8 cellular contexts compared by ENCODE assay signal in genomic region chr6:47733879-47734558, GRCh38. TPM values are rescaled to one million over a fixed set of nuclear protein-coding genes. Genes with fewer than 3 reads are reported as not detected.
DNase-seq lines count a peak whose midpoint lies in the region; ATAC-seq, FAIRE-seq and TF ChIP-seq lines count a peak whose summit lies in the region.

No MANE protein-coding gene starts in this region.

- WGBS in A549 (ENCODE audit: missing lambda C conversion rate), result 0% methylated on average over 2 of the region's 2 CpGs

- no peaks in the 10 kb centered on the region for H4K20me1 ChIP-seq in PC-3 (ENCODE audit: low read length)

- H3K27ac ChIP-seq in A549 (no peak overlapping the region; a peak in 1 of 6 replicates), PC-3 (ENCODE audit: low read length) (no peak overlapping the region)

- no peak overlapping the region for H3K4me3 ChIP-seq in A549
- no peak overlapping the region for H3K4me3 ChIP-seq in PC-3 (ENCODE audit: low read length)

- no peak overlapping the region for H3K27ac Mint-ChIP-seq in activated T-helper 2 cell treated with anti-CD3 and anti-CD28 coated beads, Interferon-gamma antibody, Interleukin-2, Interleukin-4, amounts not matched to agents 10 μg/mL and 5 μg/mL and 100 μg/mL, durations not matched to agents 14 hours and 24 hours and 36 hours

- intact Hi-C loops in PC-3 (cut with micrococcal nuclease), result loop anchor here (1.0 to 5.0 kb wide), 6 partner anchors 44 to 319 kb away; no protein-coding TSS in a partner anchor
- intact Hi-C loops in activated T-helper 2 cell treated with anti-CD3 and anti-CD28 coated beads, Interferon-gamma antibody, Interleukin-2, Interleukin-4, amounts not matched to agents 10 μg/mL and 5 μg/mL and 100 μg/mL, durations not matched to agents 14 hours and 24 hours and 36 hours (cut with micrococcal nuclease), result loop anchor here (1.0 kb wide), 2 partner anchors 103 to 320 kb away; no protein-coding TSS in a partner anchor

- TF ChIP-seq POLR2A in A549 (IDR thresholded peaks at IDR 0.05; ENCODE audit: low read length), result no peak

- H2AFZ ChIP-seq in PC-3 (ENCODE audit: low read length), result no peak overlapping the region

- DNase-seq in A549 (ENCODE audit: low read depth in 1 of 2, low spot score in 1 of 2) (peak in 1 of 2 experiments; percentile 28), GM13977 (ENCODE audit: low spot score) (peak; percentile 36), PC-3 (peak; percentile 67), HuH-7.5 (ENCODE audit: low spot score) (no peak)
- DNase-seq in activated T-helper 2 cell treated with anti-CD3 and anti-CD28 coated beads, Interferon-gamma antibody, Interleukin-2, Interleukin-4, amounts not matched to agents 10 μg/mL and 5 μg/mL and 100 μg/mL, durations not matched to agents 14 hours and 24 hours and 36 hours (ENCODE audit: low spot score), result no peak
- DNase-seq in activated naive CD4-positive, alpha-beta T cell treated with Interleukin-2 at 50 U/mL for 16 hours, result no peak

- ATAC-seq in A549 (peak in 1 of 2 experiments; percentile 50; a peak in 1 of 6 replicates), HG03064 (IDR thresholded peaks at IDR 0.05; ENCODE audit: low read depth, unreplicated experiment) (peak; percentile 57), PC-3 (no peak)

- no peak for TF ChIP-seq EP300 in A549 (IDR thresholded peaks at IDR 0.05)

- no peaks in the 10 kb centered on the region for H3K9me3 Mint-ChIP-seq in activated T-helper 2 cell treated with anti-CD3 and anti-CD28 coated beads, Interferon-gamma antibody, Interleukin-2, Interleukin-4, amounts not matched to agents 10 μg/mL and 5 μg/mL and 100 μg/mL, durations not matched to agents 14 hours and 24 hours and 36 hours

- H3K9me3 ChIP-seq in A549 (no peaks in the 10 kb centered on the region), PC-3 (ENCODE audit: low read length) (no peaks in the 10 kb centered on the region; the same call in 1 of the 2 replicates)

- H3K4me3 Mint-ChIP-seq in activated T-helper 2 cell treated with anti-CD3 and anti-CD28 coated beads, Interferon-gamma antibody, Interleukin-2, Interleukin-4, amounts not matched to agents 10 μg/mL and 5 μg/mL and 100 μg/mL, durations not matched to agents 14 hours and 24 hours and 36 hours (ENCODE audit: low read depth), result no peak overlapping the region

- FAIRE-seq in A549 (lab: Jason Lieb, UNC) (no peak), islet of Langerhans (lab: Jason Lieb, UNC) (peak; percentile 90)

- TF ChIP-seq RAD21 in A549 (conservative IDR thresholded peaks at IDR 0.05 in 1 of 2, IDR thresholded peaks at IDR 0.05 in 1 of 2), result peak; percentile 60 to 73

- no peaks in the 10 kb centered on the region for H3K36me3 ChIP-seq in PC-3 (ENCODE audit: low read depth, low read length)

- H3K36me3 Mint-ChIP-seq in activated T-helper 2 cell treated with anti-CD3 and anti-CD28 coated beads, Interferon-gamma antibody, Interleukin-2, Interleukin-4, amounts not matched to agents 10 μg/mL and 5 μg/mL and 100 μg/mL, durations not matched to agents 14 hours and 24 hours and 36 hours (ENCODE audit: low read depth), result no peaks in the 10 kb centered on the region

- H3F3A ChIP-seq in PC-3 (ENCODE audit: low read length, unreplicated experiment), result no peaks in the 10 kb centered on the region

- no peaks in the 10 kb centered on the region for H3K4me1 Mint-ChIP-seq in activated T-helper 2 cell treated with anti-CD3 and anti-CD28 coated beads, Interferon-gamma antibody, Interleukin-2, Interleukin-4, amounts not matched to agents 10 μg/mL and 5 μg/mL and 100 μg/mL, durations not matched to agents 14 hours and 24 hours and 36 hours (ENCODE audit: low read depth)

- H3K4me1 ChIP-seq in A549, result peaks cover 4% of the 10 kb centered on the region; the same call in 1 of the 3 replicates
- peaks cover 61% of the 10 kb centered on the region for H3K4me1 ChIP-seq in PC-3 (ENCODE audit: insufficient read depth, low read length)

- H3K79me2 ChIP-seq in PC-3 (ENCODE audit: low read length), result no peaks in the 10 kb centered on the region

- H3K27me3 ChIP-seq in PC-3 (ENCODE audit: low read length), result no peaks in the 10 kb centered on the region

- CTCF ChIA-PET in A549 (lab: Yijun Ruan, JAX) (interaction anchor here (0.6 to 4.3 kb wide), 29 partner anchors 11 to 321 kb away, joined by 3 to 67 read pairs (median 4); partner anchors contain the start of gene OPN5), PC-3 (lab: Charles Lee) (interaction anchor here (0.6 to 1.9 kb wide), 6 partner anchors 43 to 740 kb away, joined by 3 to 11 read pairs (median 4); no protein-coding TSS in a partner anchor)

- H3K9ac ChIP-seq in PC-3 (ENCODE audit: low read length), result no peak overlapping the region

- no TSS peak for BruUV-seq in PC-3 (replicated peaks; lab: Mats Ljungman, UMichigan)

- peaks cover 22% of the 10 kb centered on the region for H3K27me3 Mint-ChIP-seq in activated T-helper 2 cell treated with anti-CD3 and anti-CD28 coated beads, Interferon-gamma antibody, Interleukin-2, Interleukin-4, amounts not matched to agents 10 μg/mL and 5 μg/mL and 100 μg/mL, durations not matched to agents 14 hours and 24 hours and 36 hours (ENCODE audit: low read depth)

- H3K4me2 ChIP-seq in A549, result no peak overlapping the region
- no peak overlapping the region for H3K4me2 ChIP-seq in PC-3 (ENCODE audit: low read length)

- POLR2A ChIA-PET in A549 (lab: Yijun Ruan, JAX), result no interaction called here
- POLR2A ChIA-PET in PC-3 (lab: Charles Lee; ENCODE audit: unreplicated experiment), result interaction anchor here (0.6 kb wide), 1 partner anchor 320 kb away, joined by 5 read pairs; no protein-coding TSS in a partner anchor

- no peaks in the 10 kb centered on the region for H3K9me2 ChIP-seq in PC-3 (replicated peaks; ENCODE audit: low read length)

- TF ChIP-seq CTCF in A549 (IDR thresholded peaks at IDR 0.05), result peak; percentile 56
- TF ChIP-seq CTCF in GM13977 (IDR thresholded peaks at IDR 0.05; ENCODE audit: extremely low read depth, insufficient read depth, missing control alignments), result peak; percentile 67
- peak; percentile 79 for TF ChIP-seq CTCF in PC-3 (conservative IDR thresholded peaks at IDR 0.05; ENCODE audit: low read depth, low read length)

- in situ Hi-C loops in GM13977 (cut with MboI; ENCODE audit: low pct_unique_long_range_greater_than_20kb, low sequenced_read_pairs, unreplicated experiment), result loop anchor here (25.0 kb wide), 2 partner anchors 97 to 322 kb away; no protein-coding TSS in a partner anchor

TF ChIP-seq in A549, 52 proteins besides CTCF, POLR2A, EP300 and RAD21:
- TF ChIP-seq RFX5 (IDR thresholded peaks at IDR 0.05) (no peak), SMC3 (IDR thresholded peaks at IDR 0.05) (peak; percentile 84)

RNA-seq across cellular contexts. Expression of gene ADGRF4, which starts 35.6 kb away (rescaled TPM):
- polyA plus RNA-seq in A549 (2011; rRNA removed), result 9.2 and 11.1 TPM in 2 replicates
- 1.3 and 1.6 TPM in 2 replicates for polyA plus RNA-seq in A549 (2012; cell fraction: cytosol; rRNA removed)
- polyA plus RNA-seq in A549 (2012; cell fraction: nucleus; rRNA removed), result 1.4 and 2.1 TPM in 2 replicates
- 4.4 to 6.4 TPM (median 5.8 TPM) in 3 replicates for polyA plus RNA-seq in A549 (2017; fragmentation: RNase III; extraction: RNeasy Plus Mini Kit Qiagen cat#74134 plus additional on column Dnase treatment)
- 5.0 and 6.1 TPM in 2 replicates for polyA minus RNA-seq in A549 (2011; rRNA and poly(A)+ RNA removed)
- 3.4 and 4.2 TPM in 2 replicates for total RNA-seq in PC-3 (2014; rRNA removed)
- total RNA-seq in activated T-helper 2 cell treated with anti-CD3 and anti-CD28 coated beads, Interferon-gamma antibody, Interleukin-2, Interleukin-4, amounts not matched to agents 10 μg/mL and 5 μg/mL and 100 μg/mL, durations not matched to agents 14 hours and 24 hours and 36 hours, result not detected in 2 replicates

RNA-seq across cellular contexts. Expression of gene OPN5, which starts 47.8 kb away (rescaled TPM):
- not detected in 2 replicates for polyA plus RNA-seq in A549 (2011; rRNA removed)
- not detected in 2 replicates for polyA plus RNA-seq in A549 (2012; cell fraction: cytosol; rRNA removed)
- polyA plus RNA-seq in A549 (2012; cell fraction: nucleus; rRNA removed), result not detected in 2 replicates
- polyA plus RNA-seq in A549 (2017; fragmentation: RNase III; extraction: RNeasy Plus Mini Kit Qiagen cat#74134 plus additional on column Dnase treatment), result not detected in 3 replicates
- not detected in 2 replicates for polyA minus RNA-seq in A549 (2011; rRNA and poly(A)+ RNA removed)
- not detected in 2 replicates for total RNA-seq in PC-3 (2014; rRNA removed)
- not detected in 2 replicates for total RNA-seq in activated T-helper 2 cell treated with anti-CD3 and anti-CD28 coated beads, Interferon-gamma antibody, Interleukin-2, Interleukin-4, amounts not matched to agents 10 μg/mL and 5 μg/mL and 100 μg/mL, durations not matched to agents 14 hours and 24 hours and 36 hours

Comparison
In these comparisons a context has a peak if more than half of its experiments do, and no peak if none do; other contexts are left out.
1. DNase-seq: peak in GM13977 (single experiment) and PC-3 (single experiment); none in activated T-helper 2 cell treated with anti-CD3 and anti-CD28 coated beads, Interferon-gamma antibody, Interleukin-2, Interleukin-4, amounts not matched to agents 10 μg/mL and 5 μg/mL and 100 μg/mL, durations not matched to agents 14 hours and 24 hours and 36 hours (single experiment), activated naive CD4-positive, alpha-beta T cell treated with Interleukin-2 at 50 U/mL for 16 hours (single experiment) and HuH-7.5 (single experiment).
2. Peak in every context shown above with its lines, with median percentiles within 50 percentile points of each other: CTCF ChIP-seq.